Comparison of ENCODE assay signal across 1 cellular context in the genomic region with DNA sequence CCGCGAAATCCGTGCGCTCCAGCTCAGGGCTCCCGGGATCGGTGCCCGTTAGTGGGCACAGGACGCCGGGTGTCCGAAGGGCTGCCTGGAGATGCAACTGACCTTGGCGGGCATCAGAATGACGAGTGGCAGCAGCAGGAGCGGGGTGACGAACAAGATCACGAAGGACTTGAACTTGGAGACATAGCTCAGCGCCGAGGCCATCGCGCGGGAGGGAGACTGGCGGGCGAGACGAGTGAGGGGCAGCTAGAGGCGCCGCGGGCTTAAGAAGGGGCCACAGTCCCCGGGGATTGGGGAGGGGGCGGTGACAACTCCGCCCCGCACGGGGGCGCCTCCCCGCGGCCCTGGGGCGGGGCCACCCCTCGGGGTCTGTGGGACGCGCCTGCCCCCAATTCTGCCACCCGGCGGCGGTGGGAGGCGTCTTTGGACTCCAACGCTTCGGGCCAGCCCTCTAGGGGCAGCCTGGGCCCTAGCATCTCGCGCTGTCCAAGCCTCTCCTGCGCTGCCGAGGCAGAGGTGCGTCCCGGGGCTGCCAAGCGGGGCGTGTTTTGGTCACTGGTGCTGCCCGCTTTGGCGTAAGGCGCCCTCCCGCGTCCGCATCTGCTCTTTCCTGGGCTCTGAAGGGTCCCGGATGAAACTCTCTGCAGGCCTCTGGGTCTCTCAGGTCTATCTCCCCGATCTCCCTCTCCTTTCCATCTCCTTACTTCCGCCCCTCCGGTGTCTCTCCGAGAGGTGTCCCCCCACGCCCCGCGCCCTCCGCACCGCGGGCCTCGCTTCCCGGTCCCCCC.
TF ChIP-seq lines count a peak whose summit lies in the region.

Gene SLC13A5 (minus strand): TSS at position 240 of the 788 bp plus-strand sequence. CDS start 36 bp downstream, at position 204.

TF ChIP-seq in WTC11, 78 proteins besides CTCF, POLR2A, EP300 and RAD21 (continued from another document):
- TF ChIP-seq, protein P1, sequence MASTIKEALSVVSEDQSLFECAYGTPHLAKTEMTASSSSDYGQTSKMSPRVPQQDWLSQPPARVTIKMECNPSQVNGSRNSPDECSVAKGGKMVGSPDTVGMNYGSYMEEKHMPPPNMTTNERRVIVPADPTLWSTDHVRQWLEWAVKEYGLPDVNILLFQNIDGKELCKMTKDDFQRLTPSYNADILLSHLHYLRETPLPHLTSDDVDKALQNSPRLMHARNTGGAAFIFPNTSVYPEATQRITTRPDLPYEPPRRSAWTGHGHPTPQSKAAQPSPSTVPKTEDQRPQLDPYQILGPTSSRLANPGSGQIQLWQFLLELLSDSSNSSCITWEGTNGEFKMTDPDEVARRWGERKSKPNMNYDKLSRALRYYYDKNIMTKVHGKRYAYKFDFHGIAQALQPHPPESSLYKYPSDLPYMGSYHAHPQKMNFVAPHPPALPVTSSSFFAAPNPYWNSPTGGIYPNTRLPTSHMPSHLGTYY (CRISPR knock-in tag; IDR thresholded peaks at IDR 0.05) = no peak
- TF ChIP-seq ZNF219 (CRISPR knock-in tag; IDR thresholded peaks at IDR 0.05; ENCODE audit: borderline replicate concordance) (no peak), ATF1 (CRISPR knock-in tag; IDR thresholded peaks at IDR 0.05) (no peak), ZNF281 (CRISPR knock-in tag; IDR thresholded peaks at IDR 0.05) (no peak), OVOL2 (CRISPR knock-in tag; IDR thresholded peaks at IDR 0.05; ENCODE audit: borderline replicate concordance) (no peak), RELA (CRISPR knock-in tag; IDR thresholded peaks at IDR 0.05; ENCODE audit: borderline replicate concordance) (no peak)
